Comparison of ENCODE assay signal across 14 cellular contexts in genomic region chr19:45824041-45824471, GRCh38. TPM values are rescaled to one million over a fixed set of nuclear protein-coding genes. Genes with fewer than 3 reads are reported as not detected.
DNase-seq lines count a peak whose midpoint lies in the region; ATAC-seq, FAIRE-seq and TF ChIP-seq lines count a peak whose summit lies in the region.
"Had no signal": no experiment of that assay in that cellular context is flagged by ENCODE, and none has a peak within 500 bp of the region (broad histone marks: within the 10 kb centered on the region; RNA-seq: fewer than 3 reads in every experiment).

No MANE protein-coding gene starts in this region.

- ATAC-seq in activated T-cell treated with anti-CD3 and anti-CD28 coated beads, Interleukin-2, amount 50 U/mL, for 72 hours (replicated peaks in 1 of 2) = no peak
- ATAC-seq in HG02970 (IDR thresholded peaks at IDR 0.05; ENCODE audit: low FRiP score, unreplicated experiment) (no peak), GM21737 (IDR thresholded peaks at IDR 0.05; ENCODE audit: unreplicated experiment) (no peak)

- peak; percentile 85 for DNase-seq in NCI-H510A treated with DMSO at 0.1 percent for 48 hours (lab: John Stamatoyannopoulos, UW)
- DNase-seq in epithelial cell of prostate (ENCODE audit: low read depth, low spot score) = peak; percentile 48
- DNase-seq in putamen (ENCODE audit: low spot score) = peak; percentile 32
- no peak for DNase-seq in activated T-cell treated with anti-CD3 and anti-CD28 coated beads, Interleukin-2, amount 50 U/mL, for 72 hours
- no peak for DNase-seq in D721Med (ENCODE audit: insufficient read length, low spot score)
- DNase-seq: heart right ventricle, IMR-90, OCI-M1 had no signal

- no peaks in the 10 kb centered on the region for H3K9me3 ChIP-seq in KOPT-K1 (ENCODE audit: insufficient read depth, low read length, poor library complexity, severe bottlenecking)
- H3K9me3 ChIP-seq: heart right ventricle had no signal

- no peak for TF ChIP-seq CTCF in D721Med (IDR thresholded peaks at IDR 0.05; ENCODE audit: insufficient read depth, missing control alignments)

- peaks cover 4% of the 10 kb centered on the region for H3K4me1 Mint-ChIP-seq in activated T-cell treated with anti-CD3 and anti-CD28 coated beads, Interleukin-2, amount 50 U/mL, for 72 hours (ENCODE audit: low read depth)

- peaks cover 98% of the 10 kb centered on the region for H3K36me3 ChIP-seq in KOPT-K1 (ENCODE audit: insufficient read depth, low read length)

- peak overlapping the region; percentile 57 for H3K27ac ChIP-seq in KOPT-K1 (ENCODE audit: low read depth, low read length, poor library complexity, severe bottlenecking)
- no peak overlapping the region for H3K27ac ChIP-seq in epithelial cell of prostate
- H3K27ac ChIP-seq: heart right ventricle had no signal

- no peak overlapping the region for H3K4me3 Mint-ChIP-seq in activated T-cell treated with anti-CD3 and anti-CD28 coated beads, Interleukin-2, amount 50 U/mL, for 72 hours
- H3K4me3 Mint-ChIP-seq: stimulated activated naive CD8-positive, alpha-beta T cell treated with anti-CD3 and anti-CD28 coated beads, Interleukin-15, Interleukin-2, amounts not matched to agents 100 ng/mL and 50 ng/mL, for 24 hours had no signal

- no peaks in the 10 kb centered on the region for H3K9me3 Mint-ChIP-seq in activated T-cell treated with anti-CD3 and anti-CD28 coated beads, Interleukin-2, amount 50 U/mL, for 72 hours
- H3K9me3 Mint-ChIP-seq: activated T-helper 2 cell treated with anti-CD3 and anti-CD28 coated beads, Interferon-gamma antibody, Interleukin-2, Interleukin-4, amounts not matched to agents 10 μg/mL and 5 μg/mL and 100 μg/mL, durations not matched to agents 14 hours and 24 hours and 36 hours; stimulated activated naive CD8-positive, alpha-beta T cell treated with anti-CD3 and anti-CD28 coated beads, Interleukin-15, Interleukin-2, amounts not matched to agents 100 ng/mL and 50 ng/mL, for 24 hours had no signal

- no peak for FAIRE-seq in D721Med (lab: Jason Lieb, UNC)
- FAIRE-seq: colon had no signal

- no peaks in the 10 kb centered on the region for H3K27me3 Mint-ChIP-seq in activated T-cell treated with anti-CD3 and anti-CD28 coated beads, Interleukin-2, amount 50 U/mL, for 72 hours (ENCODE audit: low read depth)
- H3K27me3 Mint-ChIP-seq: stimulated activated naive CD8-positive, alpha-beta T cell treated with anti-CD3 and anti-CD28 coated beads, Interleukin-15, Interleukin-2, amounts not matched to agents 100 ng/mL and 50 ng/mL, for 24 hours had no signal

- peaks cover 10 to 15% of the 10 kb centered on the region in 2 donors for H3K36me3 Mint-ChIP-seq in activated T-cell treated with anti-CD3 and anti-CD28 coated beads, Interleukin-2, amount 50 U/mL, for 72 hours (ENCODE audit: insufficient read depth in 2 of 2)

- H3K27ac Mint-ChIP-seq in activated T-cell treated with anti-CD3 and anti-CD28 coated beads, Interleukin-2, amount 50 U/mL, for 72 hours = no peak overlapping the region
- H3K27ac Mint-ChIP-seq: activated T-helper 2 cell treated with anti-CD3 and anti-CD28 coated beads, Interferon-gamma antibody, Interleukin-2, Interleukin-4, amounts not matched to agents 10 μg/mL and 5 μg/mL and 100 μg/mL, durations not matched to agents 14 hours and 24 hours and 36 hours; stimulated activated naive CD8-positive, alpha-beta T cell treated with anti-CD3 and anti-CD28 coated beads, Interleukin-15, Interleukin-2, amounts not matched to agents 100 ng/mL and 50 ng/mL, for 24 hours had no signal

RNA-seq across cellular contexts. Expression of gene RSPH6A, which starts 8.9 kb away (rescaled TPM):
- under 1 TPM; 0.43 to 0.60 TPM for total RNA-seq in activated T-cell treated with anti-CD3 and anti-CD28 coated beads, Interleukin-2, amount 50 U/mL, for 72 hours

RNA-seq across cellular contexts. Expression of gene DMWD, which starts 31.4 kb away (rescaled TPM):
- 10 to 100 TPM; 36.7 to 54.1 TPM for total RNA-seq in activated T-cell treated with anti-CD3 and anti-CD28 coated beads, Interleukin-2, amount 50 U/mL, for 72 hours

RNA-seq across cellular contexts. Expression of gene SYMPK, which starts 38.9 kb away (rescaled TPM):
- 100 to 1,000 TPM in 1 of 2 donors, 10 to 100 TPM in 1; 95.5 to 112 TPM for total RNA-seq in activated T-cell treated with anti-CD3 and anti-CD28 coated beads, Interleukin-2, amount 50 U/mL, for 72 hours

RNA-seq across cellular contexts. Expression of gene FOXA3, which starts 40.1 kb away (rescaled TPM):
- 1 to 10 TPM in 1 of 2 donors, under 1 TPM in 1; 0.88 to 1.6 TPM for total RNA-seq in activated T-cell treated with anti-CD3 and anti-CD28 coated beads, Interleukin-2, amount 50 U/mL, for 72 hours
- total RNA-seq: IMR-90 had no signal

RNA-seq across cellular contexts. Expression of gene DMPK, which starts 41.8 kb away (rescaled TPM):
- 10 to 100 TPM; 31.7 to 42.4 TPM for total RNA-seq in activated T-cell treated with anti-CD3 and anti-CD28 coated beads, Interleukin-2, amount 50 U/mL, for 72 hours

Comparison
In these comparisons a context has a peak if more than half of its experiments do, and no peak if none do; other contexts are left out.
1. DNase-seq: peak in NCI-H510A treated with DMSO at 0.1 percent for 48 hours (single experiment), epithelial cell of prostate (single experiment) and putamen (single experiment); none in activated T-cell treated with anti-CD3 and anti-CD28 coated beads, Interleukin-2, amount 50 U/mL, for 72 hours (0 of 2) and D721Med (single experiment).